In genomic region chr3:48439820-48440589, GRCh38 we compare ENCODE assay signal across 1 cellular context.
TF ChIP-seq lines count a peak whose summit lies in the region.

Gene CCDC51 (minus strand): TSS chr3:48440119. CDS start chr3:48435128, 4,991 bp downstream.
Gene TMA7 (plus strand): TSS chr3:48440257. CDS start chr3:48440297, 40 bp downstream.

TF ChIP-seq in K562, 482 proteins besides CTCF, POLR2A, EP300 and RAD21 (continued from another document and continues in another):
- no peak for TF ChIP-seq PBX2 (CRISPR knock-in tag; IDR thresholded peaks at IDR 0.05; ENCODE audit: low read depth)
- peak; percentile 49 for TF ChIP-seq PBX2 (tag; conservative IDR thresholded peaks at IDR 0.05; ENCODE audit: low read depth)
- TF ChIP-seq THRA (IDR thresholded peaks at IDR 0.05): no peak
- TF ChIP-seq MED1 (CRISPR knock-in tag; IDR thresholded peaks at IDR 0.05; ENCODE audit: borderline replicate concordance): no peak
- TF ChIP-seq MECOM (CRISPR knock-in tag; IDR thresholded peaks at IDR 0.05): no peak
- peak; percentile 65; the same call in 1 of the 2 replicates for TF ChIP-seq POLR2H (tag; IDR thresholded peaks at IDR 0.05; ENCODE audit: low read depth)
- no peak for TF ChIP-seq ID3 (CRISPR knock-in tag; IDR thresholded peaks at IDR 0.05)
- TF ChIP-seq ID3 (tag; IDR thresholded peaks at IDR 0.05): no peak
- peak; percentile 34; the same call in 1 of the 2 replicates for TF ChIP-seq GMEB1 (CRISPR knock-in tag; IDR thresholded peaks at IDR 0.05)
- no peak for TF ChIP-seq CHD4 (IDR thresholded peaks at IDR 0.05; ENCODE audit: insufficient read depth, insufficient replicate concordance, low read depth, low read length, poor library complexity, severe bottlenecking)
- TF ChIP-seq ZNF354B (CRISPR knock-in tag; IDR thresholded peaks at IDR 0.05): no peak
- no peak for TF ChIP-seq SRSF3 (IDR thresholded peaks at IDR 0.05; ENCODE audit: insufficient read depth, low read length)
- no peak for TF ChIP-seq IRF9 (tag; IDR thresholded peaks at IDR 0.05)
- TF ChIP-seq ZNF407 (IDR thresholded peaks at IDR 0.05; ENCODE audit: low read depth): no peak
- no peak for TF ChIP-seq FOXJ3 (CRISPR knock-in tag; IDR thresholded peaks at IDR 0.05)
- TF ChIP-seq ETV5 (CRISPR knock-in tag; IDR thresholded peaks at IDR 0.05; ENCODE audit: low read depth): peak; percentile 84; the same call in 1 of the 2 replicates
- TF ChIP-seq SAFB (IDR thresholded peaks at IDR 0.05; ENCODE audit: borderline replicate concordance, low read depth, low read length): no peak
- TF ChIP-seq MAX (CRISPR knock-in tag; IDR thresholded peaks at IDR 0.05): peak; percentile 47; the same call in 1 of the 2 replicates
- TF ChIP-seq TFAM (CRISPR knock-in tag; conservative IDR thresholded peaks at IDR 0.05): no peak
- no peak for TF ChIP-seq SMAD1 (IDR thresholded peaks at IDR 0.05; ENCODE audit: low read depth, low read length, partially characterized antibody)
- no peak for TF ChIP-seq ZNF133 (CRISPR knock-in tag; IDR thresholded peaks at IDR 0.05)
- no peak for TF ChIP-seq KLF1 (tag; IDR thresholded peaks at IDR 0.05)
- TF ChIP-seq ZNF639 (CRISPR knock-in tag; conservative IDR thresholded peaks at IDR 0.05 in 1 of 2, IDR thresholded peaks at IDR 0.05 in 1 of 2): peak in 1 of 2 experiments; percentile 78; a peak in 2 of 4 replicates
- no peak for TF ChIP-seq RBM34 (IDR thresholded peaks at IDR 0.05; ENCODE audit: borderline replicate concordance, insufficient read depth, low read length)
- TF ChIP-seq GABPB1 (CRISPR knock-in tag; IDR thresholded peaks at IDR 0.05): peak; percentile 93
- TF ChIP-seq TCF7 (IDR thresholded peaks at IDR 0.05; ENCODE audit: borderline replicate concordance): no peak
- no peak for TF ChIP-seq HDAC6 (IDR thresholded peaks at IDR 0.05; ENCODE audit: low read depth, low read length)
- TF ChIP-seq ZNF431 (CRISPR knock-in tag; IDR thresholded peaks at IDR 0.05): no peak
- no peak for TF ChIP-seq ZNF398 (CRISPR knock-in tag; IDR thresholded peaks at IDR 0.05)
- TF ChIP-seq ATF6 (CRISPR knock-in tag; IDR thresholded peaks at IDR 0.05): no peak
- peak in 1 of 2 experiments; percentile 25; a peak in 1 of 4 replicates for TF ChIP-seq FOXK2 (conservative IDR thresholded peaks at IDR 0.05 in 1 of 2, IDR thresholded peaks at IDR 0.05 in 1 of 2; ENCODE audit: low read depth in 2 of 2)
- TF ChIP-seq CREB5 (CRISPR knock-in tag; IDR thresholded peaks at IDR 0.05): no peak
